24 cellular contexts compared by ENCODE assay signal in genomic region chr21:32585042-32585710, GRCh38. TPM values are rescaled to one million over a fixed set of nuclear protein-coding genes. Genes with fewer than 3 reads are reported as not detected.
"Had no signal": no experiment of that assay in that cellular context is flagged by ENCODE, and none has a peak within 500 bp of the region (broad histone marks: within the 10 kb centered on the region; RNA-seq: fewer than 3 reads in every experiment).

Gene TCP10L (minus strand): TSS chr21:32585523. CDS start chr21:32584304, 1,219 bp downstream.

- H3K4me3 Mint-ChIP-seq: naive B cell; nephron; stimulated activated memory B cell treated with anti-CD40 and anti-IgM and Interleukin-4, amounts not matched to agents 10 μg/mL and 1 μg/mL and 100 μg/mL, for 72 hours; stimulated activated naive CD8-positive, alpha-beta T cell treated with anti-CD3 and anti-CD28 coated beads, Interleukin-15, Interleukin-2, amounts not matched to agents 100 ng/mL and 50 ng/mL, for 24 hours had no signal

- FAIRE-seq: endothelial cell of umbilical vein, kidney had no signal

- H3K36me3 ChIP-seq: neutrophil, spleen, upper lobe of right lung, vagina had no signal

- H3K4me1 ChIP-seq: foreskin keratinocyte, psoas muscle, spleen, tibial nerve, upper lobe of right lung, vagina had no signal

- H3K27ac Mint-ChIP-seq: naive B cell; nephron; stimulated activated memory B cell treated with anti-CD40 and anti-IgM and Interleukin-4, amounts not matched to agents 10 μg/mL and 1 μg/mL and 100 μg/mL, for 72 hours; stimulated activated naive CD8-positive, alpha-beta T cell treated with anti-CD3 and anti-CD28 coated beads, Interleukin-15, Interleukin-2, amounts not matched to agents 100 ng/mL and 50 ng/mL, for 24 hours had no signal

- H3K79me2 ChIP-seq: hepatocyte had no signal

- DNase-seq: foreskin keratinocyte; head of caudate nucleus; kidney; left cardiac atrium; left ventricle myocardium superior; mesendoderm; naive B cell; psoas muscle; retina; spleen; stimulated activated CD4-positive, alpha-beta T cell treated with anti-CD3 and anti-CD28 coated beads, Interleukin-15, amount 100 ng/mL, for 24 hours; stimulated activated CD4-positive, alpha-beta T cell treated with anti-CD3 and anti-CD28 coated beads, Interleukin-1b, Interleukin-23, amount 100 ng/mL, for 48 hours; stimulated activated CD4-positive, alpha-beta T cell treated with anti-CD3 and anti-CD28 coated beads, Interleukin-4, amount 100 ng/mL, for 24 hours; upper lobe of right lung had no signal

- H3K36me3 Mint-ChIP-seq: naive B cell; stimulated activated memory B cell treated with anti-CD40 and anti-IgM and Interleukin-4, amounts not matched to agents 10 μg/mL and 1 μg/mL and 100 μg/mL, for 72 hours had no signal

- H3K9me3 ChIP-seq: neutrophil, psoas muscle, spleen, tibial nerve, upper lobe of right lung, vagina had no signal

- H3K27ac ChIP-seq: foreskin keratinocyte, hepatocyte, neutrophil, psoas muscle, spleen, tibial nerve, upper lobe of right lung, vagina had no signal

- H3K27me3 ChIP-seq: foreskin keratinocyte, hepatocyte, neutrophil, spleen, tibial nerve, upper lobe of right lung, vagina had no signal

- H3K4me2 ChIP-seq: hepatocyte had no signal

- ATAC-seq: foreskin keratinocyte; left cardiac atrium; left ventricle myocardium superior; psoas muscle; sciatic nerve; stimulated activated memory B cell treated with anti-CD40 and anti-IgM and Interleukin-4, amounts not matched to agents 10 μg/mL and 1 μg/mL and 100 μg/mL, for 72 hours; upper lobe of right lung had no signal

- H3K4me1 Mint-ChIP-seq: naive B cell; nephron; stimulated activated memory B cell treated with anti-CD40 and anti-IgM and Interleukin-4, amounts not matched to agents 10 μg/mL and 1 μg/mL and 100 μg/mL, for 72 hours had no signal

- H2AFZ ChIP-seq: hepatocyte had no signal

- H3K4me3 ChIP-seq: hepatocyte, psoas muscle, spleen, tibial nerve, upper lobe of right lung, vagina had no signal

- H3K9me3 Mint-ChIP-seq: naive B cell; nephron; stimulated activated memory B cell treated with anti-CD40 and anti-IgM and Interleukin-4, amounts not matched to agents 10 μg/mL and 1 μg/mL and 100 μg/mL, for 72 hours; stimulated activated naive CD8-positive, alpha-beta T cell treated with anti-CD3 and anti-CD28 coated beads, Interleukin-15, Interleukin-2, amounts not matched to agents 100 ng/mL and 50 ng/mL, for 24 hours had no signal

- H3K27me3 Mint-ChIP-seq: stimulated activated naive CD8-positive, alpha-beta T cell treated with anti-CD3 and anti-CD28 coated beads, Interleukin-15, Interleukin-2, amounts not matched to agents 100 ng/mL and 50 ng/mL, for 24 hours had no signal

RNA-seq across cellular contexts. Expression of gene TCP10L, which starts in this region (rescaled TPM):
- total RNA-seq: endothelial cell of umbilical vein, skeletal muscle tissue, vagina had no signal
